In genomic region chr14:68624541-68625220, GRCh38 we compare ENCODE assay signal across 16 cellular contexts.
A peak's percentile ranks its signal among the peaks of the same experiment; 100 is the strongest.
DNase-seq lines count a peak whose midpoint lies in the region; ATAC-seq and TF ChIP-seq lines count a peak whose summit lies in the region.
"Had no signal": no experiment of that assay in that cellular context is flagged by ENCODE, and none has a peak within 500 bp of the region (broad histone marks: within the 10 kb centered on the region; RNA-seq: fewer than 3 reads in every experiment).

No MANE protein-coding gene starts in this region.

- no peak overlapping the region for H3K4me3 Mint-ChIP-seq in dendritic cell treated with granulocyte-macrophage colony-stimulating factor and Interleukin-4, amounts not matched to agents 40 ng/mL and 50 ng/mL, for 4 days
- no peak overlapping the region for H3K4me3 Mint-ChIP-seq in type B pancreatic cell
- H3K4me3 Mint-ChIP-seq: B cell; CD8-positive, alpha-beta memory T cell; IgD-negative memory B cell had no signal

- H4K5ac ChIP-seq in IMR-90 (ENCODE audit: low read depth, low read length): no peak overlapping the region

- no peak overlapping the region for H2BK20ac ChIP-seq in IMR-90 (ENCODE audit: low read depth, low read length)

- TF ChIP-seq CTCF in IMR-90 (conservative IDR thresholded peaks at IDR 0.05; ENCODE audit: low read depth, low read length): no peak
- no peak for TF ChIP-seq CTCF in lower lobe of right lung (IDR thresholded peaks at IDR 0.05)
- no peak for TF ChIP-seq CTCF in type B pancreatic cell (conservative IDR thresholded peaks at IDR 0.05)
- TF ChIP-seq CTCF in WERI-Rb-1 (IDR thresholded peaks at IDR 0.05; ENCODE audit: low read depth, low read length): no peak

- TF ChIP-seq POLR2A in IMR-90 (IDR thresholded peaks at IDR 0.05; ENCODE audit: low read depth, low read length): no peak

- peaks cover 8% of the 10 kb centered on the region; the same call in 1 of the 2 replicates for H3K9me1 ChIP-seq in IMR-90 (ENCODE audit: insufficient read depth, low read length)

- intact Hi-C loops in IMR-90 (cut with micrococcal nuclease): no loop called here
- intact Hi-C loops in dendritic cell treated with granulocyte-macrophage colony-stimulating factor and Interleukin-4, amounts not matched to agents 40 ng/mL and 50 ng/mL, for 4 days (cut with micrococcal nuclease): no loop called here
- intact Hi-C loops in lower lobe of right lung (cut with DNase I): no loop called here
- intact Hi-C loops in sciatic nerve (cut with DNase I): no loop called here

- H2BK120ac ChIP-seq in IMR-90 (ENCODE audit: low read depth, low read length): no peak overlapping the region

- CTCF ChIA-PET in IMR-90 (lab: Yijun Ruan, JAX): no interaction called here

- DNase-seq in IMR-90: no peak
- peak; percentile 75 for DNase-seq in lower lobe of right lung
- peak; percentile 34 for DNase-seq in type B pancreatic cell (ENCODE audit: extremely low spot score, unreplicated experiment)
- no peak for DNase-seq in NCI-H446 (lab: John Stamatoyannopoulos, UW)
- DNase-seq in WERI-Rb-1: no peak
- no peak for DNase-seq in sciatic nerve (ENCODE audit: low spot score)
- DNase-seq: ACHN; CD8-positive, alpha-beta memory T cell; GF-D8; GM23248; NCI-H1436; NCI-H2081; NCI-H526 had no signal

- H3K36me3 Mint-ChIP-seq in dendritic cell treated with granulocyte-macrophage colony-stimulating factor and Interleukin-4, amounts not matched to agents 40 ng/mL and 50 ng/mL, for 4 days (ENCODE audit: low read depth): no peaks in the 10 kb centered on the region
- peaks cover 27% of the 10 kb centered on the region for H3K36me3 Mint-ChIP-seq in type B pancreatic cell

- peaks cover 7% of the 10 kb centered on the region; the same call in 1 of the 2 replicates for H3K4me1 ChIP-seq in IMR-90 (ENCODE audit: control insufficient read depth, insufficient read depth, low read length)
- H3K4me1 ChIP-seq in lower lobe of right lung: peaks cover 31% of the 10 kb centered on the region

- ATAC-seq in IMR-90 (ENCODE audit: low read depth): no peak
- no peak for ATAC-seq in lower lobe of right lung
- no peak for ATAC-seq in sciatic nerve

- no peaks in the 10 kb centered on the region for H4K20me1 ChIP-seq in IMR-90 (ENCODE audit: insufficient read depth, low read length)

- H3K36me3 ChIP-seq in IMR-90 (ENCODE audit: control insufficient read depth, insufficient read depth, low read length): no peaks in the 10 kb centered on the region
- H3K36me3 ChIP-seq in lower lobe of right lung: no peaks in the 10 kb centered on the region
- no peaks in the 10 kb centered on the region for H3K36me3 ChIP-seq in WERI-Rb-1

- H2AFZ ChIP-seq in IMR-90 (replicated peaks; ENCODE audit: low read length, poor library complexity): no peak overlapping the region
- H2AFZ ChIP-seq: GM23248 had no signal

- H3K4ac ChIP-seq in IMR-90 (ENCODE audit: low read depth, low read length): no peak overlapping the region

- no peaks in the 10 kb centered on the region for H3K79me1 ChIP-seq in IMR-90 (ENCODE audit: low read depth in 1 of 2, low read length in 2 of 2)

- H3K4me2 ChIP-seq in IMR-90 (ENCODE audit: low read depth, low read length): no peak overlapping the region

- H3K4me1 Mint-ChIP-seq in dendritic cell treated with granulocyte-macrophage colony-stimulating factor and Interleukin-4, amounts not matched to agents 40 ng/mL and 50 ng/mL, for 4 days (ENCODE audit: low read depth): peaks cover 69% of the 10 kb centered on the region
- peaks cover 55% of the 10 kb centered on the region for H3K4me1 Mint-ChIP-seq in type B pancreatic cell (ENCODE audit: unreplicated experiment)

- H4K8ac ChIP-seq in IMR-90 (ENCODE audit: low read depth in 2 of 2, low read length in 2 of 2): no peak overlapping the region

- no peak overlapping the region for H2AK9ac ChIP-seq in IMR-90 (replicated peaks; ENCODE audit: low read depth, low read length, poor library complexity)

- H3K27me3 Mint-ChIP-seq in dendritic cell treated with granulocyte-macrophage colony-stimulating factor and Interleukin-4, amounts not matched to agents 40 ng/mL and 50 ng/mL, for 4 days: peaks cover 26% of the 10 kb centered on the region
- no peaks in the 10 kb centered on the region for H3K27me3 Mint-ChIP-seq in type B pancreatic cell
- H3K27me3 Mint-ChIP-seq: B cell had no signal

- H2BK5ac ChIP-seq in IMR-90 (ENCODE audit: low read depth, low read length, poor library complexity, severe bottlenecking): no peak overlapping the region

- no peak overlapping the region for H3K4me3 ChIP-seq in IMR-90 (ENCODE audit: insufficient read depth, low read depth, low read length)
- no peak overlapping the region for H3K4me3 ChIP-seq in lower lobe of right lung
- no peak overlapping the region for H3K4me3 ChIP-seq in WERI-Rb-1 (ENCODE audit: low read depth, low read length)
- H3K4me3 ChIP-seq: GM23248 had no signal

- in situ Hi-C loops in IMR-90 (cut with MboI; ENCODE audit: low sequenced_read_pairs): no loop called here

- no peak overlapping the region for H3K18ac ChIP-seq in IMR-90 (ENCODE audit: low read depth, low read length)

- dilution Hi-C loops in IMR-90 (cut with HindIII; ENCODE audit: low sequenced_read_pairs, unreplicated experiment): no loop called here

- no peak overlapping the region for H2BK15ac ChIP-seq in IMR-90 (ENCODE audit: low read depth, low read length)

- H3K9me3 ChIP-seq in IMR-90 (ENCODE audit: control insufficient read depth, insufficient read depth, low read length) (no peaks in the 10 kb centered on the region), lower lobe of right lung (no peaks in the 10 kb centered on the region), WERI-Rb-1 (ENCODE audit: severe bottlenecking) (peaks cover 6% of the 10 kb centered on the region)

- BruUV-seq in IMR-90 (replicated peaks; lab: Mats Ljungman, UMichigan): no TSS peak

- POLR2A ChIA-PET in IMR-90 (lab: Charles Lee; ENCODE audit: unreplicated experiment): no interaction called here

- H2AK5ac ChIP-seq in IMR-90 (ENCODE audit: low read depth, low read length): peak overlapping the region; percentile 48; the same call in 1 of the 2 replicates

- no peak overlapping the region for H3K9ac ChIP-seq in IMR-90 (ENCODE audit: low read depth, low read length)
- H3K9ac ChIP-seq: GM23248 had no signal

- peaks cover 20% of the 10 kb centered on the region for H3K9me3 Mint-ChIP-seq in dendritic cell treated with granulocyte-macrophage colony-stimulating factor and Interleukin-4, amounts not matched to agents 40 ng/mL and 50 ng/mL, for 4 days
- H3K9me3 Mint-ChIP-seq in type B pancreatic cell: peaks cover 20% of the 10 kb centered on the region
- H3K9me3 Mint-ChIP-seq: IgD-negative memory B cell had no signal

- no peak overlapping the region for H4K91ac ChIP-seq in IMR-90 (ENCODE audit: insufficient read depth, low read depth, low read length)

- WGBS in IMR-90 (ENCODE audit: extremely low coverage in 2 of 2, insufficient read length in 1 of 2), 2 experiments: 95% methylated on average over 4 of the region's 11 CpGs; no CpG with 5 or more reads in 1 of the 2 experiments

- H3K56ac ChIP-seq in IMR-90 (ENCODE audit: extremely low read depth, insufficient read depth, low read length): no peak overlapping the region

- no peak for TF ChIP-seq RAD21 in IMR-90 (IDR thresholded peaks at IDR 0.05; ENCODE audit: low read length)

- peak overlapping the region; percentile 44 for H3K27ac Mint-ChIP-seq in dendritic cell treated with granulocyte-macrophage colony-stimulating factor and Interleukin-4, amounts not matched to agents 40 ng/mL and 50 ng/mL, for 4 days
- H3K27ac Mint-ChIP-seq in type B pancreatic cell: no peak overlapping the region
- H3K27ac Mint-ChIP-seq: B cell had no signal

- H3K14ac ChIP-seq in IMR-90 (replicated peaks; ENCODE audit: low read depth, low read length): no peak overlapping the region

- no peak overlapping the region for H3K27ac ChIP-seq in IMR-90 (ENCODE audit: insufficient read depth, low read length)
- H3K27ac ChIP-seq in lower lobe of right lung: no peak overlapping the region
- no peak overlapping the region for H3K27ac ChIP-seq in WERI-Rb-1
- H3K27ac ChIP-seq: GM23248 had no signal

- H3K27me3 ChIP-seq in IMR-90 (ENCODE audit: control insufficient read depth, insufficient read depth, low read length) (no peaks in the 10 kb centered on the region), lower lobe of right lung (ENCODE audit: low read depth) (no peaks in the 10 kb centered on the region), WERI-Rb-1 (ENCODE audit: insufficient read depth, low read depth, severe bottlenecking) (no peaks in the 10 kb centered on the region)

- H3K23ac ChIP-seq in IMR-90 (ENCODE audit: low read depth, low read length): no peak overlapping the region

TF ChIP-seq in IMR-90, 13 proteins besides CTCF, POLR2A, EP300 and RAD21:
- no peak for TF ChIP-seq CEBPB (IDR thresholded peaks at IDR 0.05; ENCODE audit: low read depth, low read length)
- TF ChIP-seq SMC3 (IDR thresholded peaks at IDR 0.05; ENCODE audit: low read depth, low read length): no peak
- no peak for TF ChIP-seq NFE2L2 (IDR thresholded peaks at IDR 0.05; ENCODE audit: low read depth, low read length)
- no peak for TF ChIP-seq MAFK (IDR thresholded peaks at IDR 0.05; ENCODE audit: low read depth, low read length)
- TF ChIP-seq BHLHE40 (IDR thresholded peaks at IDR 0.05; ENCODE audit: low read depth, low read length): no peak
- no peak for TF ChIP-seq MXI1 (IDR thresholded peaks at IDR 0.05; ENCODE audit: borderline replicate concordance, low read depth, low read length)
- no peak for TF ChIP-seq RCOR1 (IDR thresholded peaks at IDR 0.05; ENCODE audit: insufficient replicate concordance, low read length)

Comparison
In these comparisons a context has a peak if more than half of its experiments do, and no peak if none do; other contexts are left out.
1. DNase-seq: peak in lower lobe of right lung (single experiment) and type B pancreatic cell (single experiment); none in IMR-90 (single experiment), NCI-H446 (0 of 2), WERI-Rb-1 (single experiment) and sciatic nerve (single experiment).